In genomic region chr4:94406668-94407437, GRCh38 we compare ENCODE assay signal across 8 cellular contexts. TPM values are rescaled to one million over a fixed set of nuclear protein-coding genes. Genes with fewer than 3 reads are reported as not detected.
DNase-seq lines count a peak whose midpoint lies in the region; ATAC-seq, FAIRE-seq and TF ChIP-seq lines count a peak whose summit lies in the region.

No MANE protein-coding gene starts in this region.

- peak; percentile 96 for FAIRE-seq in A204.1 (lab: Jason Lieb, UNC)

- ATAC-seq in HG02981 (IDR thresholded peaks at IDR 0.05; ENCODE audit: unreplicated experiment) = peak; percentile 87
- no peak for ATAC-seq in lung (ENCODE audit: insufficient read depth, low FRiP score)

- peaks cover 0 to 10% of the 10 kb centered on the region in 2 donors for H3K4me1 ChIP-seq in lung (ENCODE audit: control insufficient read depth in 2 of 2, insufficient read depth in 2 of 2, low read length in 2 of 2)

- no peaks in the 10 kb centered on the region for H3K9me3 ChIP-seq in lung (ENCODE audit: control insufficient read depth in 2 of 2, insufficient read depth in 1 of 2, low read length in 1 of 2)

- H3K4me3 ChIP-seq in lung = no peak overlapping the region

- peak overlapping the region in 1 of 2 donors; percentile 49 for H3K27ac ChIP-seq in lung (ENCODE audit: low read depth in 1 of 2, low read length in 1 of 2)

- 24 to 32% methylated on average over 10 of the region's 10 CpGs for WGBS in lung, 2 donors

- in situ Hi-C loops in GM13977 (cut with MboI; ENCODE audit: low pct_unique_long_range_greater_than_20kb, low sequenced_read_pairs, unreplicated experiment) = loop anchor here (10.0 kb wide), 1 partner anchor 188 kb away; no protein-coding TSS in a partner anchor

- H3K36me3 ChIP-seq in lung (ENCODE audit: control insufficient read depth in 2 of 2, insufficient read depth in 2 of 2, low read length in 2 of 2) = no peaks in the 10 kb centered on the region

- DNase-seq in GM13977 (ENCODE audit: low spot score) (peak; percentile 28), NCI-H226 (peak; percentile 60), dermis microvascular lymphatic vessel endothelial cell (ENCODE audit: low read depth in 2 of 2) (peak; percentile 73 to 91), lung (ENCODE audit: low spot score) (peak; percentile 62)
- DNase-seq in activated CD4-positive, alpha-beta T cell treated with anti-CD3 and anti-CD28 coated beads for 24 hours (ENCODE audit: low read depth in 2 of 2) = peak; percentile 16 to 46
- peak; percentile 16 for DNase-seq in stimulated activated CD8-positive, alpha-beta memory T cell treated with anti-CD3 and anti-CD28 coated beads, Interleukin-12 subunit alpha, Interleukin-12 subunit beta, amount 100 ng/mL, for 24 hours (ENCODE audit: extremely low read depth)

- TF ChIP-seq CTCF in GM13977 (IDR thresholded peaks at IDR 0.05; ENCODE audit: extremely low read depth, insufficient read depth, missing control alignments) = peak; percentile 78
- peak; percentile 73 for TF ChIP-seq CTCF in lung (IDR thresholded peaks at IDR 0.05; ENCODE audit: control extremely low read depth, extremely low read depth)

- no peaks in the 10 kb centered on the region for H3K27me3 ChIP-seq in lung (ENCODE audit: control insufficient read depth, insufficient read depth)

RNA-seq across cellular contexts. Expression of gene PDLIM5, which starts 44.9 kb away (rescaled TPM):
- total RNA-seq in dermis microvascular lymphatic vessel endothelial cell = 71.0 and 78.5 TPM in 2 replicates
- 10 to 100 TPM; 93.3 to 93.4 TPM for total RNA-seq in lung
- 10 to 100 TPM; 20.4 to 26.3 TPM for polyA plus RNA-seq in lung

Comparison
In these comparisons a context has a peak if more than half of its experiments do, and no peak if none do; other contexts are left out.
1. DNase-seq: peak in every context shown above with its lines; median percentile 82 in dermis microvascular lymphatic vessel endothelial cell; 62 in lung; 60 in NCI-H226; 31 in activated CD4-positive, alpha-beta T cell treated with anti-CD3 and anti-CD28 coated beads for 24 hours; 28 in GM13977; 16 in stimulated activated CD8-positive, alpha-beta memory T cell treated with anti-CD3 and anti-CD28 coated beads, Interleukin-12 subunit alpha, Interleukin-12 subunit beta, amount 100 ng/mL, for 24 hours.